Comparison of ENCODE assay signal across 16 cellular contexts in the genomic region with DNA sequence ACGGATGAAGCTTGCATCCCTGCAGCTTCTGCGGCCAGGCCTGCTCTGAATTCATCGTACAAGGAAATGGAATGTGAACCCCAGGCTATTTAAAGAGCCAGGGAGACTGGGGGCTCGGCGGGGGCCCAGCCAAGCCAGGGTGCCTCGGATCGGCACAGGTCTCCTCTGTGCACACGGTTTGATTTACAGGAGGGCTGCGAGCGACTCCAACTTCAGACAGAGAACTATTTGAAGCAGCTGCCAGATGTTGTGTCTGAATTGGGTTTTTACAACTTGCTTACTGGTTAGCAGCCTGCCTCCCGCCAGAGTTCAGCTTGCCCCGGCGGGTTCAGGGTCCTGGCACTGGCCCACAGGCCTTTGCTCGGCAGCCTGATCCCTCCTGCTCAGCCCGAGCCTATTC.
DNase-seq lines count a peak whose midpoint lies in the region; ATAC-seq and TF ChIP-seq lines count a peak whose summit lies in the region.
"Had no signal": no experiment of that assay in that cellular context is flagged by ENCODE, and none has a peak within 500 bp of the region (broad histone marks: within the 10 kb centered on the region; RNA-seq: fewer than 3 reads in every experiment).

No MANE protein-coding gene starts in this region.

- intact Hi-C loops in psoas muscle (cut with DNase I) (loop anchor here in 1 of 2 donors (5.0 kb wide), 1 partner anchor 66 kb away; no protein-coding TSS in a partner anchor), uterus (cut with DNase I; ENCODE audit: low total_unique reads) (no loop called here)

- TF ChIP-seq CTCF in hepatocyte (IDR thresholded peaks at IDR 0.05; ENCODE audit: poor library complexity): no peak
- no peak for TF ChIP-seq CTCF in psoas muscle (IDR thresholded peaks at IDR 0.05)
- no peak for TF ChIP-seq CTCF in uterus (IDR thresholded peaks at IDR 0.05)
- no peak for TF ChIP-seq CTCF in foreskin keratinocyte (conservative IDR thresholded peaks at IDR 0.05)
- TF ChIP-seq CTCF in progenitor cell of endocrine pancreas (IDR thresholded peaks at IDR 0.05; ENCODE audit: unreplicated experiment): no peak

- H3K27me3 Mint-ChIP-seq in progenitor cell of endocrine pancreas: no peaks in the 10 kb centered on the region
- H3K27me3 Mint-ChIP-seq: stimulated activated naive B cell treated with anti-CD40 and anti-IgM and Interleukin-4, amounts not matched to agents 10 μg/mL and 1 μg/mL and 100 μg/mL, for 72 hours had no signal

- H4K20me1 ChIP-seq in hepatocyte (ENCODE audit: insufficient read depth, poor library complexity, severe bottlenecking): no peaks in the 10 kb centered on the region

- no peaks in the 10 kb centered on the region for H3K36me3 Mint-ChIP-seq in progenitor cell of endocrine pancreas (ENCODE audit: insufficient read depth)

- no peak overlapping the region for H3K4me3 Mint-ChIP-seq in progenitor cell of endocrine pancreas (ENCODE audit: low read depth)
- H3K4me3 Mint-ChIP-seq: stimulated activated naive B cell treated with anti-CD40 and anti-IgM and Interleukin-4, amounts not matched to agents 10 μg/mL and 1 μg/mL and 100 μg/mL, for 72 hours had no signal

- peaks cover 29% of the 10 kb centered on the region for H3K4me1 Mint-ChIP-seq in progenitor cell of endocrine pancreas (ENCODE audit: low read depth)

- H3K9me3 ChIP-seq in hepatocyte (ENCODE audit: low read depth): no peaks in the 10 kb centered on the region
- no peaks in the 10 kb centered on the region for H3K9me3 ChIP-seq in psoas muscle
- no peaks in the 10 kb centered on the region for H3K9me3 ChIP-seq in uterus

- H3K4me1 ChIP-seq in hepatocyte (ENCODE audit: insufficient read depth): peaks cover 39% of the 10 kb centered on the region
- peaks cover 37% of the 10 kb centered on the region for H3K4me1 ChIP-seq in psoas muscle
- peaks cover 21 to 39% of the 10 kb centered on the region in 2 donors for H3K4me1 ChIP-seq in uterus
- H3K4me1 ChIP-seq in foreskin keratinocyte: no peaks in the 10 kb centered on the region

- H3K9me3 Mint-ChIP-seq in progenitor cell of endocrine pancreas (ENCODE audit: low read depth): no peaks in the 10 kb centered on the region

- H3K9me2 ChIP-seq in hepatocyte (replicated peaks; ENCODE audit: insufficient read depth): no peaks in the 10 kb centered on the region

- no peaks in the 10 kb centered on the region for H3K27me3 ChIP-seq in hepatocyte
- no peaks in the 10 kb centered on the region for H3K27me3 ChIP-seq in psoas muscle (ENCODE audit: insufficient read depth in 3 of 3, low read length in 2 of 3)
- no peaks in the 10 kb centered on the region for H3K27me3 ChIP-seq in uterus
- H3K27me3 ChIP-seq in foreskin keratinocyte: no peaks in the 10 kb centered on the region

- H3K36me3 ChIP-seq in hepatocyte (replicated peaks; ENCODE audit: insufficient read depth, low read depth) (no peaks in the 10 kb centered on the region), psoas muscle (ENCODE audit: insufficient read depth in 1 of 2, low read depth in 1 of 2) (no peaks in the 10 kb centered on the region), uterus (no peaks in the 10 kb centered on the region)

- 54% methylated on average over 15 of the region's 15 CpGs for WGBS in hepatocyte (ENCODE audit: low lambda C conversion rate, missing lambda C conversion rate)
- 43 to 77% (median 45%) methylated on average over 14 to 15 of the region's 15 CpGs for WGBS in psoas muscle, 3 donors

- H3K79me2 ChIP-seq in hepatocyte: no peaks in the 10 kb centered on the region

- ATAC-seq in psoas muscle (peak; percentile 7 to 26 (median 14)), foreskin keratinocyte (no peak)
- ATAC-seq: K562; stimulated activated naive B cell treated with anti-CD40 and anti-IgM and Interleukin-4, amounts not matched to agents 10 μg/mL and 1 μg/mL and 100 μg/mL, for 72 hours had no signal

- H3K4me2 ChIP-seq in hepatocyte: peak overlapping the region; percentile 27

- no peak for TF ChIP-seq POLR2A in uterus (IDR thresholded peaks at IDR 0.05)

- no peak for DNase-seq in hepatocyte (ENCODE audit: low spot score)
- peak; percentile 64 to 85 for DNase-seq in psoas muscle
- peak; percentile 80 to 81 for DNase-seq in uterus
- DNase-seq in Ammon's horn (ENCODE audit: low spot score): no peak
- no peak for DNase-seq in foreskin keratinocyte
- DNase-seq in progenitor cell of endocrine pancreas (ENCODE audit: low spot score, unreplicated experiment): no peak
- DNase-seq: activated naive CD4-positive, alpha-beta T cell treated with anti-CD3 and anti-CD28 coated beads, Interleukin-2, amount 50 U/mL, for 16 hours; COR-L47; glutamatergic neuron; NCI-H1436 treated with DMSO at 0.1 percent for 48 hours; SHP77 treated with DMSO at 0.1 percent for 48 hours; stimulated activated CD4-positive, alpha-beta T cell treated with anti-CD3 and anti-CD28 coated beads, Interleukin-4, amount 100 ng/mL, for 1 hour; stimulated activated naive B cell treated with anti-CD40 and anti-IgM and Interleukin-4, amounts not matched to agents 10 μg/mL and 1 μg/mL and 100 μg/mL, for 72 hours had no signal

- H3K27ac ChIP-seq in cingulate gyrus (ENCODE audit: low read depth, low read length) (peak overlapping the region; percentile 79), hepatocyte (peak overlapping the region; percentile 76), psoas muscle (peak overlapping the region; percentile 32), uterus (peak overlapping the region; percentile 94 to 95), foreskin keratinocyte (no peak overlapping the region)

- no peak overlapping the region for H3K27ac Mint-ChIP-seq in progenitor cell of endocrine pancreas
- H3K27ac Mint-ChIP-seq: stimulated activated naive B cell treated with anti-CD40 and anti-IgM and Interleukin-4, amounts not matched to agents 10 μg/mL and 1 μg/mL and 100 μg/mL, for 72 hours had no signal

- no peak overlapping the region for H3K4me3 ChIP-seq in hepatocyte
- no peak overlapping the region for H3K4me3 ChIP-seq in psoas muscle
- no peak overlapping the region for H3K4me3 ChIP-seq in uterus
- H3K4me3 ChIP-seq: K562, lung had no signal

- no peak overlapping the region for H2AFZ ChIP-seq in hepatocyte

Comparison
In these comparisons a context has a peak if more than half of its experiments do, and no peak if none do; other contexts are left out.
1. DNase-seq: peak in psoas muscle (2 of 2) and uterus (2 of 2); none in hepatocyte (single experiment), Ammon's horn (single experiment), foreskin keratinocyte (0 of 2) and progenitor cell of endocrine pancreas (single experiment).